9 cellular contexts compared by ENCODE assay signal in genomic region chr10:93435621-93436385, GRCh38. TPM values are rescaled to one million over a fixed set of nuclear protein-coding genes. Genes with fewer than 3 reads are reported as not detected.
DNase-seq lines count a peak whose midpoint lies in the region; ATAC-seq, FAIRE-seq and TF ChIP-seq lines count a peak whose summit lies in the region.
"Had no signal": no experiment of that assay in that cellular context is flagged by ENCODE, and none has a peak within 500 bp of the region (broad histone marks: within the 10 kb centered on the region; RNA-seq: fewer than 3 reads in every experiment).

No MANE protein-coding gene starts in this region.

- H4K20me1 ChIP-seq in endothelial cell of umbilical vein (replicated peaks; ENCODE audit: control insufficient read depth, extremely low read depth, insufficient read depth, low read length) = no peaks in the 10 kb centered on the region

- peaks cover 65% of the 10 kb centered on the region for H3K79me2 ChIP-seq in endothelial cell of umbilical vein (ENCODE audit: control insufficient read depth, insufficient read depth, low read length)

- H3K27ac ChIP-seq in endothelial cell of umbilical vein (ENCODE audit: insufficient read depth, low read depth, low read length) (peak overlapping the region; percentile 100), substantia nigra (ENCODE audit: low read depth, low read length, poor library complexity, severe bottlenecking) (no peak overlapping the region)
- H3K27ac ChIP-seq: neutrophil had no signal

- H3K4me2 ChIP-seq in endothelial cell of umbilical vein (ENCODE audit: insufficient read depth, low read length) = peak overlapping the region; percentile 63

- TF ChIP-seq POLR2A in endothelial cell of umbilical vein (IDR thresholded peaks at IDR 0.05; ENCODE audit: low read depth, low read length) = peak; percentile 10

- H3K27me3 ChIP-seq in endothelial cell of umbilical vein (ENCODE audit: control insufficient read depth in 2 of 2, insufficient read depth in 2 of 2, low read length in 2 of 2) = no peaks in the 10 kb centered on the region
- H3K27me3 ChIP-seq: neutrophil had no signal

- no peak overlapping the region for H3K27ac Mint-ChIP-seq in activated CD4-positive, alpha-beta memory T cell treated with anti-CD3 and anti-CD28 coated beads for 36 hours

- BruUV-seq in endothelial cell of umbilical vein (replicated peaks; lab: Mats Ljungman, UMichigan) = no TSS peak

- H3K36me3 ChIP-seq in endothelial cell of umbilical vein (ENCODE audit: control insufficient read depth in 2 of 2, extremely low read depth in 1 of 2, insufficient read depth in 2 of 2, low read length in 2 of 2) = peaks cover 0 to 3% of the 10 kb centered on the region in 2 experiments
- H3K36me3 ChIP-seq: neutrophil had no signal

- no peaks in the 10 kb centered on the region for H3K9me3 Mint-ChIP-seq in activated CD4-positive, alpha-beta memory T cell treated with anti-CD3 and anti-CD28 coated beads for 36 hours

- H3K27me3 Mint-ChIP-seq in activated CD4-positive, alpha-beta memory T cell treated with anti-CD3 and anti-CD28 coated beads for 36 hours = no peaks in the 10 kb centered on the region

- H3K4me3 ChIP-seq in endothelial cell of umbilical vein (replicated peaks in 1 of 3; ENCODE audit: insufficient read depth in 1 of 3, low read depth in 1 of 3, low read length in 3 of 3) = peak overlapping the region in 1 of 3 experiments; percentile 19

- no peak overlapping the region for H3K4me3 Mint-ChIP-seq in activated CD4-positive, alpha-beta memory T cell treated with anti-CD3 and anti-CD28 coated beads for 36 hours

- no peaks in the 10 kb centered on the region for H3K4me1 Mint-ChIP-seq in activated CD4-positive, alpha-beta memory T cell treated with anti-CD3 and anti-CD28 coated beads for 36 hours (ENCODE audit: low read depth)

- dilution Hi-C loops in endothelial cell of umbilical vein (cut with MboI; ENCODE audit: extremely low pct_ligation_motif_present, low sequenced_read_pairs) = no loop called here

- FAIRE-seq in endothelial cell of umbilical vein (lab: Jason Lieb, UNC) = no peak

- DNase-seq in DMS53 (lab: John Stamatoyannopoulos, UW) (peak; percentile 63), NOMO-1 (lab: John Stamatoyannopoulos, UW; ENCODE audit: unreplicated experiment in 2 of 2) (peak; percentile 76 to 91), endothelial cell of umbilical vein (ENCODE audit: low read depth, low spot score) (peak; percentile 66), non-pigmented ciliary epithelial cell (ENCODE audit: low read depth) (peak; percentile 50), NCI-H1694 treated with DMSO at 0.1 percent for 48 hours (lab: John Stamatoyannopoulos, UW) (no peak), substantia nigra (lab: John Stamatoyannopoulos, UW) (no peak)
- DNase-seq in activated CD4-positive, alpha-beta memory T cell treated with anti-CD3 and anti-CD28 coated beads for 36 hours = no peak

- H2AFZ ChIP-seq in endothelial cell of umbilical vein (ENCODE audit: low read depth, low read length) = no peak overlapping the region

- ATAC-seq in HG03095 (IDR thresholded peaks at IDR 0.05; ENCODE audit: unreplicated experiment) = no peak

- H3K9me1 ChIP-seq in endothelial cell of umbilical vein (replicated peaks; ENCODE audit: control insufficient read depth, extremely low read depth, insufficient read depth, low read length) = no peaks in the 10 kb centered on the region

- intact Hi-C loops in endothelial cell of umbilical vein (cut with micrococcal nuclease) = loop anchor here (1.0 kb wide), 5 partner anchors 9 to 60 kb away; no protein-coding TSS in a partner anchor
- intact Hi-C loops in activated CD4-positive, alpha-beta memory T cell treated with anti-CD3 and anti-CD28 coated beads for 36 hours (cut with micrococcal nuclease) = no loop called here

- peak overlapping the region; percentile 97 for H3K9ac ChIP-seq in endothelial cell of umbilical vein (replicated peaks; ENCODE audit: extremely low read depth, insufficient read depth, low read length)

- no peak for TF ChIP-seq CTCF in endothelial cell of umbilical vein (IDR thresholded peaks at IDR 0.05; ENCODE audit: extremely low read depth in 1 of 2, insufficient read depth in 1 of 2, low read depth in 1 of 2, low read length in 2 of 2)

- CTCF ChIA-PET in endothelial cell of umbilical vein (lab: Charles Lee) = interaction anchor here (0.7 to 3.2 kb wide), 7 partner anchors 10 to 59 kb away, joined by 3 to 45 read pairs (median 6); partner anchors contain the start of gene MYOF
- CTCF ChIA-PET in activated CD4-positive, alpha-beta memory T cell treated with anti-CD3 and anti-CD28 coated beads for 36 hours (lab: Charles Lee) = no interaction called here

- peaks cover 50% of the 10 kb centered on the region for H3K4me1 ChIP-seq in endothelial cell of umbilical vein (ENCODE audit: control insufficient read depth, extremely low read depth, insufficient read depth, low read length)

- POLR2A ChIA-PET in endothelial cell of umbilical vein (lab: Charles Lee) = interaction anchor here (1.7 to 2.8 kb wide), 2 partner anchors 23 to 27 kb away, joined by 9 to 14 read pairs; no protein-coding TSS in a partner anchor
- POLR2A ChIA-PET in activated CD4-positive, alpha-beta memory T cell treated with anti-CD3 and anti-CD28 coated beads for 36 hours (lab: Charles Lee) = no interaction called here

- H3K36me3 Mint-ChIP-seq in activated CD4-positive, alpha-beta memory T cell treated with anti-CD3 and anti-CD28 coated beads for 36 hours = peaks cover 7% of the 10 kb centered on the region

- no peaks in the 10 kb centered on the region for H3K9me3 ChIP-seq in endothelial cell of umbilical vein (replicated peaks; ENCODE audit: control insufficient read depth, insufficient read depth, low read length)
- H3K9me3 ChIP-seq: neutrophil had no signal

TF ChIP-seq in endothelial cell of umbilical vein, 7 proteins besides CTCF, POLR2A, EP300 and RAD21:
- no peak for TF ChIP-seq JUN (IDR thresholded peaks at IDR 0.05; ENCODE audit: borderline replicate concordance, insufficient read depth, insufficient read length, low read depth)
- TF ChIP-seq EZH2 (IDR thresholded peaks at IDR 0.05; ENCODE audit: borderline replicate concordance, low read depth, low read length, severe bottlenecking) = no peak
- TF ChIP-seq POLR2AphosphoS5 (IDR thresholded peaks at IDR 0.05; ENCODE audit: insufficient read depth, low read depth, low read length) = no peak
- TF ChIP-seq FOS (IDR thresholded peaks at IDR 0.05; ENCODE audit: borderline replicate concordance, insufficient read depth, low read length) = no peak
- TF ChIP-seq, protein P1, sequence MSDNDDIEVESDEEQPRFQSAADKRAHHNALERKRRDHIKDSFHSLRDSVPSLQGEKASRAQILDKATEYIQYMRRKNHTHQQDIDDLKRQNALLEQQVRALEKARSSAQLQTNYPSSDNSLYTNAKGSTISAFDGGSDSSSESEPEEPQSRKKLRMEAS (IDR thresholded peaks at IDR 0.05; ENCODE audit: insufficient read depth, insufficient read length) = no peak
- no peak for TF ChIP-seq GATA2 (IDR thresholded peaks at IDR 0.05; ENCODE audit: insufficient read depth, insufficient read length, low read depth, low read length)
- TF ChIP-seq MYC (IDR thresholded peaks at IDR 0.05; ENCODE audit: low read depth, low read length) = no peak

RNA-seq across cellular contexts. Expression of gene MYOF, which starts 46.3 kb away (rescaled TPM):
- total RNA-seq in endothelial cell of umbilical vein = 342 and 379 TPM in 2 replicates
- 66.6 and 98.4 TPM in 2 replicates for polyA plus RNA-seq in endothelial cell of umbilical vein
- 135 and 154 TPM in 2 replicates for polyA plus RNA-seq in endothelial cell of umbilical vein (2011; cell fraction: cytosol; rRNA removed)
- polyA plus RNA-seq in endothelial cell of umbilical vein (2011; cell fraction: nucleus; rRNA removed) = 255 and 311 TPM in 2 replicates
- polyA plus RNA-seq in endothelial cell of umbilical vein (2012) = 238 and 280 TPM in 2 replicates
- polyA minus RNA-seq in endothelial cell of umbilical vein = 161 and 175 TPM in 2 replicates
- 34.8 TPM for polyA minus RNA-seq in endothelial cell of umbilical vein (2011; cell fraction: cytosol; rRNA and poly(A)+ RNA removed)
- polyA minus RNA-seq in endothelial cell of umbilical vein (2011; cell fraction: nucleus; rRNA and poly(A)+ RNA removed) = 214 and 240 TPM in 2 replicates
- 10 to 100 TPM; 49.3 to 49.7 TPM for total RNA-seq in activated CD4-positive, alpha-beta memory T cell treated with anti-CD3 and anti-CD28 coated beads for 36 hours

Comparison
In these comparisons a context has a peak if more than half of its experiments do, and no peak if none do; other contexts are left out.
1. DNase-seq: peak in DMS53 (single experiment), NOMO-1 (2 of 2), endothelial cell of umbilical vein (single experiment) and non-pigmented ciliary epithelial cell (single experiment); none in NCI-H1694 treated with DMSO at 0.1 percent for 48 hours (single experiment), activated CD4-positive, alpha-beta memory T cell treated with anti-CD3 and anti-CD28 coated beads for 36 hours (single experiment) and substantia nigra (0 of 49).